In genomic region chr12:6968426-6968825, GRCh38 we compare ENCODE assay signal across 9 cellular contexts. TPM values are rescaled to one million over a fixed set of nuclear protein-coding genes. Genes with fewer than 3 reads are reported as not detected.
DNase-seq lines count a peak whose midpoint lies in the region; ATAC-seq and TF ChIP-seq lines count a peak whose summit lies in the region.
"Had no signal": no experiment of that assay in that cellular context is flagged by ENCODE, and none has a peak within 500 bp of the region (broad histone marks: within the 10 kb centered on the region; RNA-seq: fewer than 3 reads in every experiment).

No MANE protein-coding gene starts in this region.

- H3K4me2 ChIP-seq in smooth muscle cell, result no peak overlapping the region

- H3F3A ChIP-seq in smooth muscle cell (ENCODE audit: low read depth), result peaks cover 43% of the 10 kb centered on the region

- intact Hi-C loops in Panc1 (cut with micrococcal nuclease; ENCODE audit: unreplicated experiment), result no loop called here

- peaks cover 39% of the 10 kb centered on the region for H3K79me2 ChIP-seq in smooth muscle cell (ENCODE audit: low read depth)

- H3K27ac ChIP-seq in Panc1 (ENCODE audit: low read length) (peak overlapping the region; percentile 91), smooth muscle cell (ENCODE audit: low read depth) (peak overlapping the region; percentile 70)

- no TSS peak for BruUV-seq in Panc1 (replicated peaks; lab: Mats Ljungman, UMichigan)

- H3K4me3 Mint-ChIP-seq in activated CD4-positive, alpha-beta T cell treated with anti-CD3 and anti-CD28 coated beads, Interleukin-2, amount 10 ng/mL, durations not matched to agents 7 days and 5 days, result peak overlapping the region; percentile 100
- peak overlapping the region; percentile 100 for H3K4me3 Mint-ChIP-seq in endothelial cell (ENCODE audit: unreplicated experiment)

- H2AFZ ChIP-seq in smooth muscle cell (ENCODE audit: low read depth), result no peak overlapping the region

- peaks cover 23% of the 10 kb centered on the region for H3K4me1 ChIP-seq in Panc1 (ENCODE audit: control insufficient read depth, insufficient read depth, low read length)
- H3K4me1 ChIP-seq in smooth muscle cell (ENCODE audit: low read depth), result peaks cover 11% of the 10 kb centered on the region

- H3K4me3 ChIP-seq in Panc1 (ENCODE audit: low read depth in 2 of 2, low read length in 2 of 2) (peak overlapping the region in 1 of 2 experiments; percentile 71; a peak in 2 of 4 replicates), smooth muscle cell (no peak overlapping the region)

- peaks cover 60% of the 10 kb centered on the region for H3K4me1 Mint-ChIP-seq in activated CD4-positive, alpha-beta T cell treated with anti-CD3 and anti-CD28 coated beads, Interleukin-2, amount 10 ng/mL, durations not matched to agents 7 days and 5 days
- peaks cover 37% of the 10 kb centered on the region for H3K4me1 Mint-ChIP-seq in endothelial cell (ENCODE audit: unreplicated experiment)

- CTCF ChIA-PET in activated CD4-positive, alpha-beta T cell treated with anti-CD3 and anti-CD28 coated beads, Interleukin-2, amount 10 ng/mL, durations not matched to agents 7 days and 5 days (lab: Charles Lee), result interaction anchor here (0.6 to 2.9 kb wide), 9 partner anchors 14 to 141 kb away, joined by 3 to 17 read pairs (median 5); partner anchors contain the start of genes C1RL, PTPN6 and SPSB2
- CTCF ChIA-PET in Panc1 (lab: Charles Lee), result no interaction called here

- POLR2A ChIA-PET in activated CD4-positive, alpha-beta T cell treated with anti-CD3 and anti-CD28 coated beads, Interleukin-2, amount 10 ng/mL, durations not matched to agents 7 days and 5 days (lab: Charles Lee), result no interaction called here
- POLR2A ChIA-PET in Panc1 (lab: Charles Lee), result interaction anchor here (0.5 kb wide), 1 partner anchor 60 kb away, joined by 7 read pairs; no protein-coding TSS in a partner anchor

- WGBS in smooth muscle cell (ENCODE audit: low lambda C conversion rate), result 93% methylated on average over 9 of the region's 9 CpGs

- no peaks in the 10 kb centered on the region for H3K27me3 Mint-ChIP-seq in activated CD4-positive, alpha-beta T cell treated with anti-CD3 and anti-CD28 coated beads, Interleukin-2, amount 10 ng/mL, durations not matched to agents 7 days and 5 days
- peaks cover 20% of the 10 kb centered on the region for H3K27me3 Mint-ChIP-seq in endothelial cell (ENCODE audit: unreplicated experiment)

- H3K9ac ChIP-seq in smooth muscle cell (ENCODE audit: low read depth), result no peak overlapping the region

- H3K36me3 Mint-ChIP-seq in activated CD4-positive, alpha-beta T cell treated with anti-CD3 and anti-CD28 coated beads, Interleukin-2, amount 10 ng/mL, durations not matched to agents 7 days and 5 days (ENCODE audit: low read depth), result peaks cover 48% of the 10 kb centered on the region
- peaks cover 31% of the 10 kb centered on the region for H3K36me3 Mint-ChIP-seq in endothelial cell (ENCODE audit: low read depth, unreplicated experiment)

- H4K20me1 ChIP-seq in smooth muscle cell (ENCODE audit: low read depth), result peaks cover 5% of the 10 kb centered on the region

- DNase-seq in activated CD4-positive, alpha-beta T cell treated with anti-CD3 and anti-CD28 coated beads, Interleukin-2, amount 10 ng/mL, durations not matched to agents 7 days and 5 days, result no peak
- no peak for DNase-seq in activated CD4-positive, alpha-beta T cell treated with anti-CD3 and anti-CD28 coated beads for 4 hours
- DNase-seq in Panc1 (ENCODE audit: low read depth, low spot score), result no peak
- DNase-seq in endothelial cell (ENCODE audit: low spot score), result no peak
- DNase-seq in smooth muscle cell (lab: John Stamatoyannopoulos, UW; ENCODE audit: unreplicated experiment), result no peak
- DNase-seq in NCI-H446 (lab: John Stamatoyannopoulos, UW), result no peak
- no peak for DNase-seq in HK-2 (ENCODE audit: unreplicated experiment)
- no peak for DNase-seq in GM03348 (ENCODE audit: low spot score)
- DNase-seq: upper lobe of left lung had no signal

- no peak for ATAC-seq in Panc1

- in situ Hi-C loops in Panc1 (cut with HindIII; ENCODE audit: low pct_unique_long_range_greater_than_20kb, low sequenced_read_pairs), result no loop called here

- H3K9me3 ChIP-seq in Panc1 (ENCODE audit: control insufficient read depth, insufficient read depth, low read depth, low read length), result no peaks in the 10 kb centered on the region
- H3K9me3 ChIP-seq in smooth muscle cell (replicated peaks; ENCODE audit: low read depth), result no peaks in the 10 kb centered on the region
- H3K9me3 ChIP-seq: upper lobe of left lung had no signal

- H3K36me3 ChIP-seq in Panc1 (ENCODE audit: control insufficient read depth, insufficient read depth, low read length), result peaks cover 16% of the 10 kb centered on the region
- no peaks in the 10 kb centered on the region for H3K36me3 ChIP-seq in smooth muscle cell (ENCODE audit: low read depth)

- no peaks in the 10 kb centered on the region for H3K9me3 Mint-ChIP-seq in activated CD4-positive, alpha-beta T cell treated with anti-CD3 and anti-CD28 coated beads, Interleukin-2, amount 10 ng/mL, durations not matched to agents 7 days and 5 days
- H3K9me3 Mint-ChIP-seq in endothelial cell (ENCODE audit: unreplicated experiment), result no peaks in the 10 kb centered on the region

- no peaks in the 10 kb centered on the region for H3K27me3 ChIP-seq in Panc1 (ENCODE audit: control insufficient read depth, insufficient read depth, low read length)
- H3K27me3 ChIP-seq in smooth muscle cell (ENCODE audit: low read depth), result no peaks in the 10 kb centered on the region
- H3K27me3 ChIP-seq: upper lobe of left lung had no signal

- TF ChIP-seq CTCF in Panc1 (IDR thresholded peaks at IDR 0.05), result no peak
- no peak for TF ChIP-seq CTCF in endothelial cell (IDR thresholded peaks at IDR 0.05; ENCODE audit: unreplicated experiment)
- no peak for TF ChIP-seq CTCF in smooth muscle cell (IDR thresholded peaks at IDR 0.05; ENCODE audit: borderline replicate concordance, insufficient read depth, poor library complexity, severe bottlenecking)

- H3K27ac Mint-ChIP-seq in activated CD4-positive, alpha-beta T cell treated with anti-CD3 and anti-CD28 coated beads, Interleukin-2, amount 10 ng/mL, durations not matched to agents 7 days and 5 days, result peak overlapping the region; percentile 100
- H3K27ac Mint-ChIP-seq in endothelial cell (ENCODE audit: unreplicated experiment), result peak overlapping the region; percentile 89

RNA-seq across cellular contexts. Expression of gene PHB2, which starts 2.0 kb away (rescaled TPM):
- total RNA-seq in activated CD4-positive, alpha-beta T cell treated with anti-CD3 and anti-CD28 coated beads, Interleukin-2, amount 10 ng/mL, durations not matched to agents 7 days and 5 days, result 100 to 1,000 TPM; 214 to 230 TPM
- total RNA-seq in Panc1 (2021; ENCODE audit: unreplicated experiment), result 138 TPM
- polyA plus RNA-seq in Panc1 (2012; ENCODE audit: insufficient read length), result 185 TPM
- total RNA-seq in endothelial cell (ENCODE audit: unreplicated experiment), result 288 TPM
- 148 and 162 TPM in 2 replicates for total RNA-seq in smooth muscle cell
- polyA plus RNA-seq in smooth muscle cell, result 139 and 155 TPM in 2 replicates

RNA-seq across cellular contexts. Expression of gene EMG1, which starts 2.3 kb away (rescaled TPM):
- 10 to 100 TPM; 41.8 to 53.3 TPM for total RNA-seq in activated CD4-positive, alpha-beta T cell treated with anti-CD3 and anti-CD28 coated beads, Interleukin-2, amount 10 ng/mL, durations not matched to agents 7 days and 5 days
- total RNA-seq in Panc1 (2021; ENCODE audit: unreplicated experiment) (54.9 TPM), endothelial cell (ENCODE audit: unreplicated experiment) (37.3 TPM), smooth muscle cell (21.9 and 26.5 TPM in 2 replicates)
- 54.0 TPM for polyA plus RNA-seq in Panc1 (2012; ENCODE audit: insufficient read length)
- 54.4 and 62.0 TPM in 2 replicates for polyA plus RNA-seq in smooth muscle cell

RNA-seq across cellular contexts. Expression of gene PTPN6, which starts 17.3 kb away (rescaled TPM):
- total RNA-seq in activated CD4-positive, alpha-beta T cell treated with anti-CD3 and anti-CD28 coated beads, Interleukin-2, amount 10 ng/mL, durations not matched to agents 7 days and 5 days, result 100 to 1,000 TPM; 346 to 354 TPM
- 13.7 TPM for total RNA-seq in Panc1 (2021; ENCODE audit: unreplicated experiment)
- 26.1 TPM for polyA plus RNA-seq in Panc1 (2012; ENCODE audit: insufficient read length)
- 22.1 TPM for total RNA-seq in endothelial cell (ENCODE audit: unreplicated experiment)
- 4.3 and 5.5 TPM in 2 replicates for total RNA-seq in smooth muscle cell
- 2.8 and 8.7 TPM in 2 replicates for polyA plus RNA-seq in smooth muscle cell

RNA-seq across cellular contexts. Expression of gene C12orf57, which starts 24.6 kb away (rescaled TPM):
- total RNA-seq in activated CD4-positive, alpha-beta T cell treated with anti-CD3 and anti-CD28 coated beads, Interleukin-2, amount 10 ng/mL, durations not matched to agents 7 days and 5 days, result 100 to 1,000 TPM; 156 to 181 TPM
- 126 TPM for total RNA-seq in Panc1 (2021; ENCODE audit: unreplicated experiment)
- 249 TPM for polyA plus RNA-seq in Panc1 (2012; ENCODE audit: insufficient read length)
- total RNA-seq in endothelial cell (ENCODE audit: unreplicated experiment), result 225 TPM
- 433 and 494 TPM in 2 replicates for total RNA-seq in smooth muscle cell
- polyA plus RNA-seq in smooth muscle cell, result 360 and 397 TPM in 2 replicates

RNA-seq across cellular contexts. Expression of gene RNU7-1, which starts 24.8 kb away (rescaled TPM):
- not detected for total RNA-seq in activated CD4-positive, alpha-beta T cell treated with anti-CD3 and anti-CD28 coated beads, Interleukin-2, amount 10 ng/mL, durations not matched to agents 7 days and 5 days
- total RNA-seq in Panc1 (2021; ENCODE audit: unreplicated experiment), result not detected
- not detected for polyA plus RNA-seq in Panc1 (2012; ENCODE audit: insufficient read length)
- total RNA-seq in endothelial cell (ENCODE audit: unreplicated experiment), result not detected
- not detected in 2 replicates for total RNA-seq in smooth muscle cell
- polyA plus RNA-seq in smooth muscle cell, result not detected in 2 replicates
- total RNA-seq: upper lobe of left lung had no signal

Comparison
In these comparisons a context has a peak if more than half of its experiments do, and no peak if none do; other contexts are left out.
1. RNA of gene PTPN6, which starts 17.3 kb away (total RNA-seq): 346 to 354 TPM in activated CD4-positive, alpha-beta T cell treated with anti-CD3 and anti-CD28 coated beads, Interleukin-2, amount 10 ng/mL, durations not matched to agents 7 days and 5 days; 22.1 TPM in endothelial cell (single experiment), 13.7 TPM in Panc1 (single experiment) and 4.3 to 5.5 TPM in smooth muscle cell; every median in the first group is over 10 times any median in the second.